Comparison of ENCODE assay signal across 1 cellular context in genomic region chr4:163494360-163495241, GRCh38.
A peak's percentile ranks its signal among the peaks of the same experiment; 100 is the strongest.
TF ChIP-seq lines count a peak whose summit lies in the region.

Gene TMA16 (plus strand): TSS chr4:163494690. CDS start chr4:163494802, 112 bp downstream.

TF ChIP-seq in WTC11, 78 proteins besides CTCF, POLR2A, EP300 and RAD21 (continued from another document):
- TF ChIP-seq, protein P1, sequence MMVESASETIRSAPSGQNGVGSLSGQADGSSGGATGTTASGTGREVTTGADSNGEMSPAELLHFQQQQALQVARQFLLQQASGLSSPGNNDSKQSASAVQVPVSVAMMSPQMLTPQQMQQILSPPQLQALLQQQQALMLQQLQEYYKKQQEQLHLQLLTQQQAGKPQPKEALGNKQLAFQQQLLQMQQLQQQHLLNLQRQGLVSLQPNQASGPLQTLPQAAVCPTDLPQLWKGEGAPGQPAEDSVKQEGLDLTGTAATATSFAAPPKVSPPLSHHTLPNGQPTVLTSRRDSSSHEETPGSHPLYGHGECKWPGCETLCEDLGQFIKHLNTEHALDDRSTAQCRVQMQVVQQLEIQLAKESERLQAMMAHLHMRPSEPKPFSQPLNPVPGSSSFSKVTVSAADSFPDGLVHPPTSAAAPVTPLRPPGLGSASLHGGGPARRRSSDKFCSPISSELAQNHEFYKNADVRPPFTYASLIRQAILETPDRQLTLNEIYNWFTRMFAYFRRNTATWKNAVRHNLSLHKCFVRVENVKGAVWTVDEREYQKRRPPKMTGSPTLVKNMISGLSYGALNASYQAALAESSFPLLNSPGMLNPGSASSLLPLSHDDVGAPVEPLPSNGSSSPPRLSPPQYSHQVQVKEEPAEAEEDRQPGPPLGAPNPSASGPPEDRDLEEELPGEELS (CRISPR knock-in tag; IDR thresholded peaks at IDR 0.05), result 0 out of 2 replicates have a peak, but pooled peaks have one; percentile 69
- TF ChIP-seq FOXP1 (CRISPR knock-in tag; IDR thresholded peaks at IDR 0.05; ENCODE audit: borderline replicate concordance) (peak; percentile 79; the same call in 1 of the 2 replicates), ETV6 (CRISPR knock-in tag; IDR thresholded peaks at IDR 0.05) (peak; percentile 95), ZNF263 (CRISPR knock-in tag; IDR thresholded peaks at IDR 0.05; ENCODE audit: low read depth) (no peak), GRHL2 (CRISPR knock-in tag; IDR thresholded peaks at IDR 0.05; ENCODE audit: insufficient replicate concordance, severe bottlenecking) (no peak), FOXJ3 (CRISPR knock-in tag; IDR thresholded peaks at IDR 0.05; ENCODE audit: borderline replicate concordance) (no peak), TEAD1 (CRISPR knock-in tag; IDR thresholded peaks at IDR 0.05) (peak; percentile 86), ARID4B (CRISPR knock-in tag; IDR thresholded peaks at IDR 0.05; ENCODE audit: borderline replicate concordance) (peak; percentile 23; the same call in 1 of the 2 replicates), CREM (CRISPR knock-in tag; IDR thresholded peaks at IDR 0.05) (peak; percentile 64), ATF6 (CRISPR knock-in tag; IDR thresholded peaks at IDR 0.05) (no peak), SMAD4 (CRISPR knock-in tag; IDR thresholded peaks at IDR 0.05) (no peak), ZNF532 (CRISPR knock-in tag; IDR thresholded peaks at IDR 0.05; ENCODE audit: borderline replicate concordance) (0 out of 2 replicates have a peak, but pooled peaks have one; percentile 20), EMX1 (CRISPR knock-in tag; IDR thresholded peaks at IDR 0.05) (no peak), ZNF512 (CRISPR knock-in tag; IDR thresholded peaks at IDR 0.05; ENCODE audit: borderline replicate concordance) (no peak), NFATC4 (CRISPR knock-in tag; IDR thresholded peaks at IDR 0.05) (no peak), MXD4 (CRISPR knock-in tag; IDR thresholded peaks at IDR 0.05; ENCODE audit: borderline replicate concordance) (no peak), TP53 (CRISPR knock-in tag; IDR thresholded peaks at IDR 0.05) (no peak), ZNF219 (CRISPR knock-in tag; IDR thresholded peaks at IDR 0.05; ENCODE audit: borderline replicate concordance) (no peak), KAT7 (CRISPR knock-in tag; IDR thresholded peaks at IDR 0.05; ENCODE audit: borderline replicate concordance) (peak; percentile 41; the same call in 1 of the 2 replicates), HMGA2 (CRISPR knock-in tag; IDR thresholded peaks at IDR 0.05) (no peak), IRF2 (CRISPR knock-in tag; IDR thresholded peaks at IDR 0.05; ENCODE audit: borderline replicate concordance, low read depth) (no peak), ZNF396 (CRISPR knock-in tag; IDR thresholded peaks at IDR 0.05; ENCODE audit: borderline replicate concordance) (no peak), ZNF232 (CRISPR knock-in tag; IDR thresholded peaks at IDR 0.05) (peak; percentile 71; the same call in 1 of the 2 replicates), TCF7 (CRISPR knock-in tag; IDR thresholded peaks at IDR 0.05; ENCODE audit: low read depth) (no peak; the same call in 1 of the 2 replicates), ZBTB43 (CRISPR knock-in tag; IDR thresholded peaks at IDR 0.05) (peak; percentile 67; the same call in 1 of the 2 replicates), FOXK1 (CRISPR knock-in tag; IDR thresholded peaks at IDR 0.05) (peak; percentile 90), OVOL2 (CRISPR knock-in tag; IDR thresholded peaks at IDR 0.05; ENCODE audit: borderline replicate concordance) (no peak), PRRX2 (CRISPR knock-in tag; IDR thresholded peaks at IDR 0.05) (no peak), SP1 (CRISPR knock-in tag; conservative IDR thresholded peaks at IDR 0.05) (peak; percentile 65)
- TF ChIP-seq, protein P2, sequence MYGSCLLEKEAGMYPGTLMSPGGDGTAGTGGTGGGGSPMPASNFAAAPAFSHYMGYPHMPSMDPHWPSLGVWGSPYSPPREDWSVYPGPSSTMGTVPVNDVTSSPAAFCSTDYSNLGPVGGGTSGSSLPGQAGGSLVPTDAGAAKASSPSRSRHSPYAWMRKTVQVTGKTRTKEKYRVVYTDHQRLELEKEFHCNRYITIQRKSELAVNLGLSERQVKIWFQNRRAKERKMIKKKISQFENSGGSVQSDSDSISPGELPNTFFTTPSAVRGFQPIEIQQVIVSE (CRISPR knock-in tag; IDR thresholded peaks at IDR 0.05; ENCODE audit: borderline replicate concordance), result no peak
- TF ChIP-seq, protein P3, sequence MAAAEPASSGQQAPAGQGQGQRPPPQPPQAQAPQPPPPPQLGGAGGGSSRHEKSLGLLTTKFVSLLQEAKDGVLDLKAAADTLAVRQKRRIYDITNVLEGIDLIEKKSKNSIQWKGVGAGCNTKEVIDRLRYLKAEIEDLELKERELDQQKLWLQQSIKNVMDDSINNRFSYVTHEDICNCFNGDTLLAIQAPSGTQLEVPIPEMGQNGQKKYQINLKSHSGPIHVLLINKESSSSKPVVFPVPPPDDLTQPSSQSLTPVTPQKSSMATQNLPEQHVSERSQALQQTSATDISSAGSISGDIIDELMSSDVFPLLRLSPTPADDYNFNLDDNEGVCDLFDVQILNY (CRISPR knock-in tag; IDR thresholded peaks at IDR 0.05), result peak; percentile 81
- TF ChIP-seq, protein P4, sequence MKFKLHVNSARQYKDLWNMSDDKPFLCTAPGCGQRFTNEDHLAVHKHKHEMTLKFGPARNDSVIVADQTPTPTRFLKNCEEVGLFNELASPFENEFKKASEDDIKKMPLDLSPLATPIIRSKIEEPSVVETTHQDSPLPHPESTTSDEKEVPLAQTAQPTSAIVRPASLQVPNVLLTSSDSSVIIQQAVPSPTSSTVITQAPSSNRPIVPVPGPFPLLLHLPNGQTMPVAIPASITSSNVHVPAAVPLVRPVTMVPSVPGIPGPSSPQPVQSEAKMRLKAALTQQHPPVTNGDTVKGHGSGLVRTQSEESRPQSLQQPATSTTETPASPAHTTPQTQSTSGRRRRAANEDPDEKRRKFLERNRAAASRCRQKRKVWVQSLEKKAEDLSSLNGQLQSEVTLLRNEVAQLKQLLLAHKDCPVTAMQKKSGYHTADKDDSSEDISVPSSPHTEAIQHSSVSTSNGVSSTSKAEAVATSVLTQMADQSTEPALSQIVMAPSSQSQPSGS (CRISPR knock-in tag; IDR thresholded peaks at IDR 0.05; ENCODE audit: borderline replicate concordance, low read depth), result no peak
- TF ChIP-seq, protein P5, sequence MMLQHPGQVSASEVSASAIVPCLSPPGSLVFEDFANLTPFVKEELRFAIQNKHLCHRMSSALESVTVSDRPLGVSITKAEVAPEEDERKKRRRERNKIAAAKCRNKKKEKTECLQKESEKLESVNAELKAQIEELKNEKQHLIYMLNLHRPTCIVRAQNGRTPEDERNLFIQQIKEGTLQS (CRISPR knock-in tag; conservative IDR thresholded peaks at IDR 0.05), result no peak
